8 cellular contexts compared by ENCODE assay signal in genomic region chr15:45198337-45199135, GRCh38. TPM values are rescaled to one million over a fixed set of nuclear protein-coding genes. Genes with fewer than 3 reads are reported as not detected.
DNase-seq lines count a peak whose midpoint lies in the region; TF ChIP-seq lines count a peak whose summit lies in the region.

No MANE protein-coding gene starts in this region.

- peak overlapping the region; percentile 92 for H3K9ac ChIP-seq in Loucy (ENCODE audit: low read depth, low read length, poor library complexity, severe bottlenecking)

- no peaks in the 10 kb centered on the region for H4K20me1 ChIP-seq in Loucy (ENCODE audit: insufficient read depth, low read length, poor library complexity, severe bottlenecking)

- peak; percentile 77 for TF ChIP-seq CTCF in Loucy (conservative IDR thresholded peaks at IDR 0.05; ENCODE audit: low read length)

- H3K9me2 ChIP-seq in Loucy (replicated peaks; ENCODE audit: low read depth, low read length): no peaks in the 10 kb centered on the region

- peak overlapping the region; percentile 84 for H3K4me3 ChIP-seq in Loucy (ENCODE audit: low read length, poor library complexity, severe bottlenecking)

- no peaks in the 10 kb centered on the region for H3K79me2 ChIP-seq in Loucy (ENCODE audit: insufficient read depth, low read length)

- H3K4me1 ChIP-seq in Loucy (ENCODE audit: insufficient read depth, low read length, poor library complexity, severe bottlenecking): peaks cover 17% of the 10 kb centered on the region

- H2AFZ ChIP-seq in Loucy (ENCODE audit: low read length): peak overlapping the region; percentile 82

- H3K36me3 ChIP-seq in Loucy (ENCODE audit: insufficient read depth, low read length): no peaks in the 10 kb centered on the region

- H3K27ac ChIP-seq in temporal lobe (ENCODE audit: low read depth, low read length): peak overlapping the region; percentile 94

- DNase-seq in G401 (ENCODE audit: low spot score) (peak; percentile 99), H4 (ENCODE audit: low spot score) (peak; percentile 95), SHP77 treated with DMSO at 0.1 percent for 48 hours (lab: John Stamatoyannopoulos, UW) (peak; percentile 93), germinal center (ENCODE audit: low spot score) (peak; percentile 88), nucleus accumbens (lab: John Stamatoyannopoulos, UW) (peak; percentile 54 to 99 (median 94))
- DNase-seq in activated gamma-delta T cell treated with anti-CD3 and anti-CD28 coated beads, Interleukin-2, amount 50 U/mL, for 16 hours (ENCODE audit: low read depth): peak; percentile 91

- no peaks in the 10 kb centered on the region for H3K27me3 ChIP-seq in Loucy (ENCODE audit: insufficient read depth, low read length, poor library complexity, severe bottlenecking)

- no peaks in the 10 kb centered on the region for H3F3A ChIP-seq in Loucy (ENCODE audit: low read depth)

- H3K9me3 ChIP-seq in Loucy (ENCODE audit: insufficient read depth, low read depth, low read length): no peaks in the 10 kb centered on the region

- in situ Hi-C loops in G401 (cut with HindIII; ENCODE audit: low sequenced_read_pairs): no loop called here

- peak overlapping the region; percentile 70 for H3K4me2 ChIP-seq in Loucy (ENCODE audit: low read depth, low read length, poor library complexity, severe bottlenecking)

RNA-seq across cellular contexts. Expression of gene SHF, which starts 10.8 kb away (rescaled TPM):
- total RNA-seq in G401 (2014; rRNA removed; shearing (Covaris generic)): 7.8 and 10.7 TPM in 2 replicates
- total RNA-seq in H4 (2014; rRNA removed; shearing (Covaris generic)): 2.7 and 5.1 TPM in 2 replicates
- 46.7 TPM for total RNA-seq in temporal lobe

RNA-seq across cellular contexts. Expression of gene SLC28A2, which starts 53.5 kb away (rescaled TPM):
- not detected in 2 replicates for total RNA-seq in G401 (2014; rRNA removed; shearing (Covaris generic))
- not detected in 2 replicates for total RNA-seq in H4 (2014; rRNA removed; shearing (Covaris generic))
- total RNA-seq in temporal lobe: not detected

Comparison
In these comparisons a context has a peak if more than half of its experiments do, and no peak if none do; other contexts are left out.
1. Peak in every context shown above with its lines: DNase-seq, H3K4me3 ChIP-seq and H3K27ac ChIP-seq.